12 cellular contexts compared by ENCODE assay signal in genomic region chr6:34384305-34385153, GRCh38. TPM values are rescaled to one million over a fixed set of nuclear protein-coding genes. Genes with fewer than 3 reads are reported as not detected.
DNase-seq lines count a peak whose midpoint lies in the region; ATAC-seq and TF ChIP-seq lines count a peak whose summit lies in the region.
"Had no signal": no experiment of that assay in that cellular context is flagged by ENCODE, and none has a peak within 500 bp of the region (broad histone marks: within the 10 kb centered on the region; RNA-seq: fewer than 3 reads in every experiment).

No MANE protein-coding gene starts in this region.

- H3K9me3 ChIP-seq in heart left ventricle, result no peaks in the 10 kb centered on the region
- no peaks in the 10 kb centered on the region for H3K9me3 ChIP-seq in endodermal cell (ENCODE audit: control insufficient read depth, low read length)
- no peaks in the 10 kb centered on the region for H3K9me3 ChIP-seq in vagina

- DNase-seq in heart left ventricle, result no peak
- no peak for DNase-seq in Right ventricle myocardium superior
- DNase-seq in endodermal cell, result no peak
- no peak for DNase-seq in osteocyte (ENCODE audit: extremely low spot score, unreplicated experiment)
- DNase-seq in vagina (ENCODE audit: extremely low spot score in 2 of 2), result no peak
- no peak for DNase-seq in effector CD8-positive, alpha-beta T cell (lab: John Stamatoyannopoulos, UW)
- no peak for DNase-seq in NCI-H1694 (lab: John Stamatoyannopoulos, UW)
- no peak for DNase-seq in NCI-H69 (lab: John Stamatoyannopoulos, UW)
- DNase-seq: activated CD4-positive, alpha-beta T cell treated with anti-CD3 and anti-CD28 coated beads for 1 hour; amygdala; NCI-H446 had no signal

- TF ChIP-seq POLR2A in heart left ventricle (IDR thresholded peaks at IDR 0.05) (no peak), vagina (IDR thresholded peaks at IDR 0.05) (no peak)

- H3K27me3 ChIP-seq in heart left ventricle (no peaks in the 10 kb centered on the region), endodermal cell (ENCODE audit: control insufficient read depth, insufficient read depth, low read length, poor library complexity, severe bottlenecking) (no peaks in the 10 kb centered on the region), vagina (no peaks in the 10 kb centered on the region)

- TF ChIP-seq CTCF in heart left ventricle (IDR thresholded peaks at IDR 0.05), result no peak
- TF ChIP-seq CTCF in endodermal cell (conservative IDR thresholded peaks at IDR 0.05), result no peak
- TF ChIP-seq CTCF in osteocyte (IDR thresholded peaks at IDR 0.05), result no peak
- TF ChIP-seq CTCF in vagina (IDR thresholded peaks at IDR 0.05), result no peak

- H3K4me3 Mint-ChIP-seq in endodermal cell (no peak overlapping the region), osteocyte (ENCODE audit: unreplicated experiment) (no peak overlapping the region)

- no peak overlapping the region for H3K4me3 ChIP-seq in heart left ventricle
- H3K4me3 ChIP-seq in endodermal cell (ENCODE audit: low read length), result no peak overlapping the region
- no peak overlapping the region for H3K4me3 ChIP-seq in vagina

- H3K27ac ChIP-seq in heart left ventricle, result peak overlapping the region in 10 of 12 donors; percentile 11 to 63 (median 50)
- H3K27ac ChIP-seq in endodermal cell (ENCODE audit: low read depth, low read length), result no peak overlapping the region
- peak overlapping the region; percentile 28 for H3K27ac ChIP-seq in vagina

- H3K27ac Mint-ChIP-seq in endodermal cell (peak overlapping the region; percentile 83), osteocyte (ENCODE audit: unreplicated experiment) (peak overlapping the region; percentile 47)

- peaks cover 12% of the 10 kb centered on the region for H3K36me3 Mint-ChIP-seq in endodermal cell (ENCODE audit: low read depth)
- H3K36me3 Mint-ChIP-seq in osteocyte (ENCODE audit: unreplicated experiment), result peaks cover 2% of the 10 kb centered on the region

- WGBS in heart left ventricle, 4 donors, result 72 to 79% (median 73%) methylated on average over 6 of the region's 6 CpGs
- 86 to 95% methylated on average over 3 to 6 of the region's 6 CpGs for WGBS in endodermal cell (ENCODE audit: insufficient coverage in 1 of 2, insufficient read length in 1 of 2), 2 experiments

- ATAC-seq in heart left ventricle, result peak in 1 of 4 donors; percentile 28
- no peak for ATAC-seq in Right ventricle myocardium superior (ENCODE audit: poor library complexity)
- ATAC-seq: HCT116 had no signal

- intact Hi-C loops in heart left ventricle (cut with DNase I) (loop anchor here in 2 of 10 donors (10.0 kb wide), 2 partner anchors 50 to 110 kb away; no protein-coding TSS in a partner anchor), Right ventricle myocardium superior (cut with DNase I) (no loop called here), vagina (cut with DNase I) (no loop called here)

- H3K4me1 Mint-ChIP-seq in endodermal cell, result peaks cover 29% of the 10 kb centered on the region
- peaks cover 50% of the 10 kb centered on the region for H3K4me1 Mint-ChIP-seq in osteocyte (ENCODE audit: unreplicated experiment)

- H3K27me3 Mint-ChIP-seq in endodermal cell (ENCODE audit: insufficient read depth) (no peaks in the 10 kb centered on the region), osteocyte (ENCODE audit: unreplicated experiment) (no peaks in the 10 kb centered on the region)

- H3K9ac ChIP-seq in endodermal cell (ENCODE audit: extremely low read depth, low read length, poor library complexity, severe bottlenecking), result no peak overlapping the region

- H3K9me3 Mint-ChIP-seq in endodermal cell, result peaks cover 3% of the 10 kb centered on the region
- no peaks in the 10 kb centered on the region for H3K9me3 Mint-ChIP-seq in osteocyte (ENCODE audit: unreplicated experiment)

- H3K4me1 ChIP-seq in heart left ventricle, result peaks cover 0 to 78% (median 51%) of the 10 kb centered on the region in 12 donors
- peaks cover 19% of the 10 kb centered on the region for H3K4me1 ChIP-seq in endodermal cell (ENCODE audit: control insufficient read depth, insufficient read depth, low read length)
- H3K4me1 ChIP-seq in vagina, result peaks cover 60% of the 10 kb centered on the region

- H3K36me3 ChIP-seq in heart left ventricle (peaks cover 0 to 2% (median 0%) of the 10 kb centered on the region in 9 donors), endodermal cell (ENCODE audit: control insufficient read depth, insufficient read depth, low read length) (peaks cover 3% of the 10 kb centered on the region), vagina (no peaks in the 10 kb centered on the region)

RNA-seq across cellular contexts. Expression of gene NUDT3, which starts 7.9 kb away (rescaled TPM):
- total RNA-seq in heart left ventricle (10 to 100 TPM; 29.6 to 68.4 (median 54.9) TPM), Right ventricle myocardium superior (49.6 TPM), endodermal cell (10 to 100 TPM; 22.8 to 24.7 TPM), osteocyte (32.0 and 33.1 TPM in 2 replicates), vagina (27.0 TPM)
- polyA plus RNA-seq in heart left ventricle, result 10 to 100 TPM; 15.9 to 22.4 TPM
- 26.1 TPM for polyA plus RNA-seq in endodermal cell (2013, experiment 1 of 2)
- 28.7 TPM for polyA plus RNA-seq in endodermal cell (2013, experiment 2 of 2)

RNA-seq across cellular contexts. Expression of gene RPS10, which starts 41.3 kb away (rescaled TPM):
- total RNA-seq in heart left ventricle (1,000 to 10,000 TPM in 1 of 9 donors, 100 to 1,000 TPM in 8; 504 to 1,180 (median 746) TPM), Right ventricle myocardium superior (638 TPM), endodermal cell (1,000 to 10,000 TPM; 1,892 to 2,030 TPM), osteocyte (996 and 1,026 TPM in 2 replicates), vagina (2,671 TPM)
- polyA plus RNA-seq in heart left ventricle, result 1,000 to 10,000 TPM; 1,028 to 2,277 TPM
- 2,352 TPM for polyA plus RNA-seq in endodermal cell (2013, experiment 1 of 2)
- polyA plus RNA-seq in endodermal cell (2013, experiment 2 of 2), result 2,233 TPM
